Comparison of ENCODE assay signal across 21 cellular contexts in the genomic region with DNA sequence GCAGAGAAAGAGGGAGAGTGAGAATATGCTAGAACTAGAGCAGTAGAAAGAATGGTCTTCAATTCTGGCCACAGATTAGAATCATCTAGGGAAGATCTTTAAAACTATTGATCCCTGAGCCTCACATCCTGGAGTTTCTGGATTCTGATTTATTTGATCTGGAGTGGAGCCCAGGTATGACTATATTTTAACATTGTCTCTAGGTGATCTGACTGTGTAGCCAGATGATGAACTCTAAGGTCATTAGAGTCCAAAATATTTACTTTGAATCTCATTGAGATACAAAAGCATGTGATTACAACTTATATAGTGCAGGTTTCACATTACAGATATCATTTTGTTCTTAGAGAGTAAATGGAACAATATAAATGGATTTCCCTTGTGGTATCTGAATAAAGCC.
"Had no signal": no experiment of that assay in that cellular context is flagged by ENCODE, and none has a peak within 500 bp of the region (broad histone marks: within the 10 kb centered on the region; RNA-seq: fewer than 3 reads in every experiment).

No MANE protein-coding gene starts in this region.

- H3K27ac Mint-ChIP-seq: activated T-cell treated with anti-CD3 and anti-CD28 coated beads, Interleukin-2, amount 50 U/mL, for 72 hours; immature natural killer cell; memory B cell; naive thymus-derived CD8-positive, alpha-beta T cell; stimulated activated naive CD8-positive, alpha-beta T cell treated with anti-CD3 and anti-CD28 coated beads, Interleukin-15, Interleukin-2, amounts not matched to agents 100 ng/mL and 50 ng/mL, for 24 hours had no signal

- H3K4me3 Mint-ChIP-seq: activated T-cell treated with anti-CD3 and anti-CD28 coated beads, Interleukin-2, amount 50 U/mL, for 72 hours; effector memory CD8-positive, alpha-beta T cell; immature natural killer cell; memory B cell; naive thymus-derived CD8-positive, alpha-beta T cell; stimulated activated naive CD8-positive, alpha-beta T cell treated with anti-CD3 and anti-CD28 coated beads, Interleukin-15, Interleukin-2, amounts not matched to agents 100 ng/mL and 50 ng/mL, for 24 hours had no signal

- H3K4me1 Mint-ChIP-seq: immature natural killer cell; memory B cell; naive thymus-derived CD8-positive, alpha-beta T cell had no signal

- H3K27ac ChIP-seq: adrenal gland, psoas muscle, skin epidermis, vagina had no signal

- H3K4me3 ChIP-seq: adrenal gland, psoas muscle, skin epidermis, vagina had no signal

- H3K36me3 ChIP-seq: adrenal gland, vagina had no signal

- H3K9me3 Mint-ChIP-seq: activated T-cell treated with anti-CD3 and anti-CD28 coated beads, Interleukin-2, amount 50 U/mL, for 72 hours; effector memory CD8-positive, alpha-beta T cell; memory B cell; stimulated activated naive CD8-positive, alpha-beta T cell treated with anti-CD3 and anti-CD28 coated beads, Interleukin-15, Interleukin-2, amounts not matched to agents 100 ng/mL and 50 ng/mL, for 24 hours had no signal

- H3K9me3 ChIP-seq: adrenal gland, psoas muscle, vagina had no signal

- DNase-seq: activated CD4-positive, alpha-beta T cell treated with anti-CD3 and anti-CD28 coated beads, Interleukin-2, amount 50 U/mL, for 1 hour; activated CD4-positive, CD25-positive, alpha-beta regulatory T cell treated with anti-CD3 and anti-CD28 coated beads, Interleukin-2, amount 50 U/mL, for 72 hours; activated CD8-positive, alpha-beta memory T cell treated with anti-CD3 and anti-CD28 coated beads for 24 hours; activated CD8-positive, alpha-beta memory T cell treated with anti-CD3 and anti-CD28 coated beads, Interleukin-2, amount 50 U/mL, for 48 hours; activated effector memory CD4-positive, alpha-beta T cell treated with anti-CD3 and anti-CD28 coated beads, Interleukin-2, amount 50 U/mL, for 16 hours; activated naive CD4-positive, alpha-beta T cell treated with anti-CD3 and anti-CD28 coated beads, Interleukin-2, amount 50 U/mL, for 16 hours; activated T-cell treated with anti-CD3 and anti-CD28 coated beads, Interleukin-2, amount 50 U/mL, for 72 hours; adrenal gland; dermis blood vessel endothelial cell; effector memory CD8-positive, alpha-beta T cell; immature natural killer cell; kidney glomerular epithelial cell; left ventricle myocardium superior; naive thymus-derived CD8-positive, alpha-beta T cell; psoas muscle; right cardiac atrium; trophoblast cell had no signal

- H3K4me1 ChIP-seq: adrenal gland, psoas muscle, vagina had no signal

- ATAC-seq: activated T-cell treated with anti-CD3 and anti-CD28 coated beads, Interleukin-2, amount 50 U/mL, for 72 hours; effector memory CD8-positive, alpha-beta T cell; left ventricle myocardium superior; naive thymus-derived CD8-positive, alpha-beta T cell; psoas muscle; right cardiac atrium had no signal

- H3K27me3 ChIP-seq: adrenal gland, vagina had no signal
